Comparison of ENCODE assay signal across 17 cellular contexts in genomic region chr2:118340103-118340502, GRCh38.
A peak's percentile ranks its signal among the peaks of the same experiment; 100 is the strongest.
DNase-seq lines count a peak whose midpoint lies in the region; ATAC-seq and TF ChIP-seq lines count a peak whose summit lies in the region.
"Had no signal": no experiment of that assay in that cellular context is flagged by ENCODE, and none has a peak within 500 bp of the region (broad histone marks: within the 10 kb centered on the region; RNA-seq: fewer than 3 reads in every experiment).

No MANE protein-coding gene starts in this region.

- H3K27me3 ChIP-seq in A673 (replicated peaks; ENCODE audit: insufficient read depth, low read depth, low read length, poor library complexity) (no peaks in the 10 kb centered on the region), endodermal cell (ENCODE audit: control insufficient read depth, insufficient read depth, low read length, poor library complexity, severe bottlenecking) (no peaks in the 10 kb centered on the region)
- H3K27me3 ChIP-seq: BLaER1 treated with 17β-estradiol and CSF1 and Interleukin-3, amounts not matched to agents 10 nM and 100 nM had no signal

- WGBS in endodermal cell (ENCODE audit: insufficient coverage in 1 of 2, insufficient read length in 1 of 2), 2 experiments = 36 to 62% methylated on average over 4 to 5 of the region's 5 CpGs

- intact Hi-C loops in A673 (cut with micrococcal nuclease; ENCODE audit: unreplicated experiment) = no loop called here

- no peaks in the 10 kb centered on the region for H3K27me3 Mint-ChIP-seq in WTC11 (ENCODE audit: low read depth)
- no peaks in the 10 kb centered on the region for H3K27me3 Mint-ChIP-seq in endodermal cell (ENCODE audit: insufficient read depth)

- TF ChIP-seq CTCF in A673 (conservative IDR thresholded peaks at IDR 0.05; ENCODE audit: low read depth, low read length) (no peak), HEK293 (tag by site-specific recombination; IDR thresholded peaks at IDR 0.05) (no peak), WTC11 (IDR thresholded peaks at IDR 0.05) (no peak), endodermal cell (conservative IDR thresholded peaks at IDR 0.05) (no peak), GM10266 (IDR thresholded peaks at IDR 0.05; ENCODE audit: control insufficient read depth, insufficient read depth, low read depth, missing control alignments) (no peak)

- H3K27ac ChIP-seq in A673 (ENCODE audit: low read depth, low read length, poor library complexity, severe bottlenecking) (no peak overlapping the region), HEK293 (ENCODE audit: extremely low read depth, low read depth, low read length) (no peak overlapping the region), endodermal cell (ENCODE audit: low read depth, low read length) (no peak overlapping the region)
- H3K27ac ChIP-seq: BLaER1 treated with 17β-estradiol and CSF1 and Interleukin-3, amounts not matched to agents 10 nM and 100 nM; GM23248 had no signal

- H3K27ac Mint-ChIP-seq in WTC11 = no peak overlapping the region
- H3K27ac Mint-ChIP-seq in endodermal cell = no peak overlapping the region
- H3K27ac Mint-ChIP-seq: CD4-positive, CD25-positive, alpha-beta regulatory T cell had no signal

- H3K4me1 ChIP-seq in A673 (ENCODE audit: insufficient read depth, low read length, poor library complexity, severe bottlenecking) (no peaks in the 10 kb centered on the region), HEK293 (ENCODE audit: control insufficient read depth, insufficient read depth, low read length) (no peaks in the 10 kb centered on the region), endodermal cell (ENCODE audit: control insufficient read depth, insufficient read depth, low read length) (no peaks in the 10 kb centered on the region)
- H3K4me1 ChIP-seq: BLaER1 treated with 17β-estradiol and CSF1 and Interleukin-3, amounts not matched to agents 10 nM and 100 nM; HAP-1 had no signal

- H3K9me3 ChIP-seq in A673 (ENCODE audit: low read depth, low read length, poor library complexity, severe bottlenecking) (no peaks in the 10 kb centered on the region), HEK293 (ENCODE audit: control insufficient read depth, insufficient read depth, low read depth, low read length) (no peaks in the 10 kb centered on the region), endodermal cell (ENCODE audit: control insufficient read depth, low read length) (peaks cover 10% of the 10 kb centered on the region)
- H3K9me3 ChIP-seq: HAP-1 had no signal

- H3K4me3 ChIP-seq in A673 (ENCODE audit: low read depth, low read length, poor library complexity, severe bottlenecking) (no peak overlapping the region), HEK293 (ENCODE audit: low read depth, low read length) (no peak overlapping the region), endodermal cell (ENCODE audit: low read length) (no peak overlapping the region)
- H3K4me3 ChIP-seq: BLaER1 treated with 17β-estradiol and CSF1 and Interleukin-3, amounts not matched to agents 10 nM and 100 nM; GM12878; GM23248; HAP-1 had no signal

- H3K4me1 Mint-ChIP-seq in WTC11 (peaks cover 17% of the 10 kb centered on the region), endodermal cell (peaks cover 12% of the 10 kb centered on the region)
- H3K4me1 Mint-ChIP-seq: CD4-positive, CD25-positive, alpha-beta regulatory T cell had no signal

- no peak overlapping the region for H3K4me3 Mint-ChIP-seq in WTC11
- no peak overlapping the region for H3K4me3 Mint-ChIP-seq in endodermal cell
- H3K4me3 Mint-ChIP-seq: CD4-positive, CD25-positive, alpha-beta regulatory T cell had no signal

- H3K9me3 Mint-ChIP-seq in WTC11 (peaks cover 32% of the 10 kb centered on the region), endodermal cell (peaks cover 3% of the 10 kb centered on the region)

- DNase-seq in A673 (ENCODE audit: low spot score) (peak; percentile 6), WTC11 (ENCODE audit: low spot score) (no peak), endodermal cell (peak; percentile 59), left lobe of liver (ENCODE audit: low spot score) (no peak), GM10266 (ENCODE audit: extremely low spot score) (no peak)
- no peak for DNase-seq in stimulated activated CD4-positive, alpha-beta T cell treated with anti-CD3 and anti-CD28 coated beads, Interleukin-2, amount 100 ng/mL, for 24 hours
- DNase-seq: 8988T; ACHN; CD4-positive, CD25-positive, alpha-beta regulatory T cell; DMS53; GM23248 had no signal

- ATAC-seq in WTC11 = peak; percentile 86
- no peak for ATAC-seq in HG03457 (IDR thresholded peaks at IDR 0.05; ENCODE audit: unreplicated experiment)
- ATAC-seq in left lobe of liver = no peak
- ATAC-seq: GM12878, HepG2 had no signal

- no TSS peak for BruUV-seq in A673 (replicated peaks; lab: Mats Ljungman, UMichigan)

- POLR2A ChIA-PET in A673 (lab: Charles Lee; ENCODE audit: low non-redundant PET) = no interaction called here
- POLR2A ChIA-PET in HEK293 (lab: Yijun Ruan, JAX) = no interaction called here
- POLR2A ChIA-PET in WTC11 (lab: Charles Lee) = no interaction called here

- H3K36me3 Mint-ChIP-seq in WTC11 (peaks cover 19% of the 10 kb centered on the region), endodermal cell (ENCODE audit: low read depth) (no peaks in the 10 kb centered on the region)
- H3K36me3 Mint-ChIP-seq: CD4-positive, CD25-positive, alpha-beta regulatory T cell had no signal

- H3K36me3 ChIP-seq in A673 (ENCODE audit: insufficient read depth, low read length, poor library complexity, severe bottlenecking) (no peaks in the 10 kb centered on the region), HEK293 (ENCODE audit: control insufficient read depth in 2 of 2, insufficient read depth in 1 of 2, low read length in 2 of 2) (no peaks in the 10 kb centered on the region), endodermal cell (ENCODE audit: control insufficient read depth, insufficient read depth, low read length) (no peaks in the 10 kb centered on the region)
- H3K36me3 ChIP-seq: BLaER1 treated with 17β-estradiol and CSF1 and Interleukin-3, amounts not matched to agents 10 nM and 100 nM; HAP-1 had no signal

- no peak overlapping the region for H3K9ac ChIP-seq in endodermal cell (ENCODE audit: extremely low read depth, low read length, poor library complexity, severe bottlenecking)
- H3K9ac ChIP-seq: BLaER1 treated with 17β-estradiol and CSF1 and Interleukin-3, amounts not matched to agents 10 nM and 100 nM; GM23248 had no signal

- CTCF ChIA-PET in A673 (lab: Charles Lee) (no interaction called here), HEK293 (lab: Yijun Ruan, JAX) (no interaction called here), WTC11 (lab: Charles Lee) (interaction anchor here (1.0 to 2.3 kb wide), 4 partner anchors 18 to 543 kb away, joined by 3 to 9 read pairs (median 4); no protein-coding TSS in a partner anchor)

TF ChIP-seq in HEK293, 187 proteins besides CTCF, POLR2A, EP300 and RAD21:
- TF ChIP-seq ZNF138 (tag by site-specific recombination; IDR thresholded peaks at IDR 0.05; ENCODE audit: borderline replicate concordance) (no peak), TRIM28 (IDR thresholded peaks at IDR 0.05; ENCODE audit: borderline replicate concordance, low read length) (no peak), ZIC2 (tag by site-specific recombination; IDR thresholded peaks at IDR 0.05) (peak; percentile 39; the same call in 1 of the 2 replicates)

TF ChIP-seq in WTC11, 78 proteins besides CTCF, POLR2A, EP300 and RAD21:
- TF ChIP-seq TEAD1 (CRISPR knock-in tag; IDR thresholded peaks at IDR 0.05) = 0 out of 2 replicates have a peak, but pooled peaks have one; percentile 45
- TF ChIP-seq GRHL2 (CRISPR knock-in tag; IDR thresholded peaks at IDR 0.05; ENCODE audit: insufficient replicate concordance, severe bottlenecking) = no peak

Comparison
In these comparisons a context has a peak if more than half of its experiments do, and no peak if none do; other contexts are left out.
1. DNase-seq: peak in A673 (single experiment) and endodermal cell (single experiment); none in WTC11 (single experiment), stimulated activated CD4-positive, alpha-beta T cell treated with anti-CD3 and anti-CD28 coated beads, Interleukin-2, amount 100 ng/mL, for 24 hours (0 of 2), left lobe of liver (single experiment) and GM10266 (single experiment).